In genomic region chr17:54256530-54256929, GRCh38 we compare ENCODE assay signal across 20 cellular contexts.
"Had no signal": no experiment of that assay in that cellular context is flagged by ENCODE, and none has a peak within 500 bp of the region (broad histone marks: within the 10 kb centered on the region; RNA-seq: fewer than 3 reads in every experiment).

No MANE protein-coding gene starts in this region.

- ATAC-seq: gastrocnemius medialis; heart right ventricle; left cardiac atrium; left ventricle myocardium superior; naive thymus-derived CD4-positive, alpha-beta T cell; psoas muscle; right lobe of liver; stimulated activated memory B cell treated with anti-CD40 and anti-IgM and Interleukin-4, amounts not matched to agents 10 μg/mL and 1 μg/mL and 100 μg/mL, for 72 hours had no signal

- H3K4me3 ChIP-seq: esophagus muscularis mucosa, gastrocnemius medialis, heart right ventricle, psoas muscle, right lobe of liver, tibial artery, upper lobe of left lung, uterus had no signal

- H3K27ac ChIP-seq: epithelial cell of prostate, esophagus muscularis mucosa, gastrocnemius medialis, heart right ventricle, neutrophil, psoas muscle, right lobe of liver, tibial artery, upper lobe of left lung, uterus had no signal

- H3K4me1 ChIP-seq: esophagus muscularis mucosa, gastrocnemius medialis, heart right ventricle, psoas muscle, right lobe of liver, tibial artery, upper lobe of left lung, uterus had no signal

- H3K9me3 ChIP-seq: gastrocnemius medialis, neutrophil, psoas muscle, right lobe of liver, tibial artery, upper lobe of left lung, uterus had no signal

- H3K36me3 ChIP-seq: esophagus muscularis mucosa, gastrocnemius medialis, heart right ventricle, neutrophil, right lobe of liver, tibial artery, upper lobe of left lung, uterus had no signal

- H3K27me3 ChIP-seq: esophagus muscularis mucosa, gastrocnemius medialis, heart right ventricle, neutrophil, right lobe of liver, tibial artery, upper lobe of left lung, uterus had no signal

- DNase-seq: effector memory CD4-positive, alpha-beta T cell; gastrocnemius medialis; heart right ventricle; hypothalamus; kidney; left cardiac atrium; left ventricle myocardium superior; naive thymus-derived CD4-positive, alpha-beta T cell; nephron progenitor cell; psoas muscle; retina; right lobe of liver; stimulated activated CD4-positive, alpha-beta T cell treated with anti-CD3 and anti-CD28 coated beads, Interleukin-4, amount 100 ng/mL, for 24 hours; tibial artery; upper lobe of left lung; uterus had no signal
